ENCODE assay signal across 8 cellular contexts in genomic region chr19:2739602-2740313, GRCh38. TPM values are rescaled to one million over a fixed set of nuclear protein-coding genes. Genes with fewer than 3 reads are reported as not detected.
A peak's percentile ranks its signal among the peaks of the same experiment; 100 is the strongest.
DNase-seq lines count a peak whose midpoint lies in the region; ATAC-seq and TF ChIP-seq lines count a peak whose summit lies in the region.

SLC39A3 (minus strand) TSS chr19:2740017; CDS start chr19:2737257, 2,760 bp downstream.

- H3K27me3 ChIP-seq in BE2C: no peaks in the 10 kb centered on the region; the same call in 1 of the 2 replicates

- H3K36me3 ChIP-seq in BE2C: peaks cover 24% of the 10 kb centered on the region

- no peaks in the 10 kb centered on the region for H3K9me3 ChIP-seq in BE2C

- DNase-seq in BE2C (peak; percentile 99), GM19240 (ENCODE audit: insufficient read length, low spot score) (peak; percentile 100), NCI-H526 (lab: John Stamatoyannopoulos, UW) (peak; percentile 85 to 94), choroid plexus epithelial cell (ENCODE audit: low read depth) (peak; percentile 99), kidney tubule cell (ENCODE audit: low spot score) (peak; percentile 97)
- DNase-seq in activated CD4-positive, alpha-beta T cell treated with anti-CD3 and anti-CD28 coated beads for 4 hours: peak; percentile 97 to 100
- peak; percentile 99 for DNase-seq in stimulated activated CD4-positive, alpha-beta T cell treated with anti-CD3 and anti-CD28 coated beads, Interleukin-1b, Interleukin-23, amount 100 ng/mL, for 1 hour (ENCODE audit: low read depth in 2 of 2)

- ATAC-seq in HG03457 (IDR thresholded peaks at IDR 0.05; ENCODE audit: unreplicated experiment): peak; percentile 74

- H3K4me3 ChIP-seq in BE2C (ENCODE audit: low read depth, low read length) (peak within 1 kb of the TSS; percentile 93), choroid plexus epithelial cell (ENCODE audit: low read depth, low read length) (peak within 1 kb of the TSS; percentile 72)

- no peaks in the 10 kb centered on the region for H3K4me1 ChIP-seq in BE2C

- TF ChIP-seq CTCF in BE2C (IDR thresholded peaks at IDR 0.05; ENCODE audit: low read depth, low read length) (no peak), choroid plexus epithelial cell (conservative IDR thresholded peaks at IDR 0.05; ENCODE audit: low read depth, low read length) (peak; percentile 33)

RNA-seq across cellular contexts. Expression of gene SLC39A3, which starts in this region (rescaled TPM):
- 159 TPM for polyA plus RNA-seq in BE2C (2012; ENCODE audit: insufficient read depth, insufficient read length, low read depth)

Comparison
In these comparisons a context has a peak if more than half of its experiments do, and no peak if none do; other contexts are left out.
1. Peak in every context shown above with its lines: DNase-seq, ATAC-seq and H3K4me3 ChIP-seq.